8 cellular contexts compared by ENCODE assay signal in genomic region chr17:21285164-21286065, GRCh38. TPM values are rescaled to one million over a fixed set of nuclear protein-coding genes. Genes with fewer than 3 reads are reported as not detected.
A peak's percentile ranks its signal among the peaks of the same experiment; 100 is the strongest.
DNase-seq lines count a peak whose midpoint lies in the region; ATAC-seq, FAIRE-seq and TF ChIP-seq lines count a peak whose summit lies in the region.

No MANE protein-coding gene starts in this region.

- TF ChIP-seq POLR2A in K562 (conservative IDR thresholded peaks at IDR 0.05), result no peak
- TF ChIP-seq POLR2A in suprapubic skin (IDR thresholded peaks at IDR 0.05), result peak in 1 of 2 donors; percentile 19

- no peaks in the 10 kb centered on the region for H3K9me2 ChIP-seq in Karpas-422 (replicated peaks; ENCODE audit: insufficient read depth, low read length)

- FAIRE-seq in K562 (lab: Jason Lieb, UNC), result no peak

- H3K9ac ChIP-seq in Karpas-422 (ENCODE audit: low read length) (peak overlapping the region; percentile 91), K562 (ENCODE audit: insufficient read depth in 1 of 2, low read depth in 2 of 2, low read length in 2 of 2) (peak overlapping the region; percentile 50 to 90)

- TF ChIP-seq CTCF in K562 (IDR thresholded peaks at IDR 0.05 in 2 of 3, conservative IDR thresholded peaks at IDR 0.05 in 1 of 3; ENCODE audit: insufficient read depth in 2 of 3, low read depth in 1 of 3, low read length in 3 of 3) (no peak), left lung (IDR thresholded peaks at IDR 0.05) (no peak), suprapubic skin (IDR thresholded peaks at IDR 0.05) (no peak)

- TF ChIP-seq RAD21 in K562 (CRISPR knock-in tag; conservative IDR thresholded peaks at IDR 0.05 in 1 of 2, IDR thresholded peaks at IDR 0.05 in 1 of 2), result no peak

- H3K4me3 ChIP-seq in Karpas-422 (ENCODE audit: low read length) (peak overlapping the region; percentile 91), K562 (peak overlapping the region; percentile 68), left lung (peak overlapping the region; percentile 82 to 99), suprapubic skin (peak overlapping the region; percentile 94)

- intact Hi-C loops in K562 (cut with micrococcal nuclease), result no loop called here
- intact Hi-C loops in left lung (cut with DNase I), result no loop called here

- POLR2A ChIA-PET in K562 (lab: Yijun Ruan, JAX), result interaction anchor here (1.2 to 1.3 kb wide), 2 partner anchors 10 to 12 kb away, joined by 3 to 4 read pairs; no protein-coding TSS in a partner anchor

- in situ Hi-C loops in K562 (cut with MboI), result loop anchor here (25.0 kb wide), 1 partner anchor 777 kb away; no protein-coding TSS in a partner anchor

- no peaks in the 10 kb centered on the region for H3K9me1 ChIP-seq in K562 (ENCODE audit: control insufficient read depth, insufficient read depth, low read length)

- BruUV-seq in K562 (replicated peaks; lab: Mats Ljungman, UMichigan), result no TSS peak

- DNase-seq in ELF-1 (ENCODE audit: low read depth, low spot score), result peak; percentile 37
- DNase-seq in Karpas-422, result no peak
- DNase-seq in K562 (ENCODE audit: extremely low read depth in 1 of 4, low spot score in 3 of 4), result peak in 1 of 4 experiments; percentile 20
- no peak for DNase-seq in left lung
- peak in 1 of 2 donors; percentile 76 for DNase-seq in suprapubic skin (ENCODE audit: low spot score in 2 of 2)
- no peak for DNase-seq in stimulated activated CD4-positive, alpha-beta T cell treated with anti-CD3 and anti-CD28 coated beads, Interleukin-4, amount 100 ng/mL, for 24 hours

- CTCF ChIA-PET in K562 (lab: Yijun Ruan, JAX; ENCODE audit: low intra/inter-chr PET ratio), result no interaction called here

- H3K79me2 ChIP-seq in Karpas-422 (ENCODE audit: low read length) (peaks cover 59% of the 10 kb centered on the region), K562 (ENCODE audit: control insufficient read depth, insufficient read depth, low read length) (peaks cover 41% of the 10 kb centered on the region)

- TF ChIP-seq EP300 in K562 (IDR thresholded peaks at IDR 0.05; ENCODE audit: low read length), result no peak
- no peak for TF ChIP-seq EP300 in suprapubic skin (IDR thresholded peaks at IDR 0.05)

- WGBS in K562 (ENCODE audit: insufficient coverage, low coverage, missing lambda C conversion rate), result 18% methylated on average over 12 of the region's 16 CpGs
- WGBS in suprapubic skin, result 2% methylated on average over 16 of the region's 16 CpGs

- H3K27ac ChIP-seq in Karpas-422 (ENCODE audit: low read length), result peak overlapping the region; percentile 95
- H3K27ac ChIP-seq in K562 (ENCODE audit: extremely low read depth, low read depth, low read length), result 0 out of 3 replicates have a peak overlapping the region, but pooled peaks have one; percentile 16
- H3K27ac ChIP-seq in left lung, result peak overlapping the region; percentile 93
- H3K27ac ChIP-seq in suprapubic skin, result peak overlapping the region; percentile 96

- no peaks in the 10 kb centered on the region for H3K27me3 ChIP-seq in Karpas-422 (ENCODE audit: low read length)
- H3K27me3 ChIP-seq in K562 (ENCODE audit: control insufficient read depth in 2 of 2, insufficient read depth in 2 of 2, low read length in 2 of 2), result no peaks in the 10 kb centered on the region
- peaks cover 0 to 3% of the 10 kb centered on the region in 2 donors for H3K27me3 ChIP-seq in left lung
- H3K27me3 ChIP-seq in suprapubic skin, result no peaks in the 10 kb centered on the region

- H3K9me3 ChIP-seq in Karpas-422 (ENCODE audit: low read length), result no peaks in the 10 kb centered on the region
- no peaks in the 10 kb centered on the region for H3K9me3 ChIP-seq in K562 (replicated peaks; ENCODE audit: control insufficient read depth, insufficient read depth, low read depth, low read length)
- no peaks in the 10 kb centered on the region for H3K9me3 ChIP-seq in left lung
- H3K9me3 ChIP-seq in suprapubic skin, result no peaks in the 10 kb centered on the region

- H4K20me1 ChIP-seq in Karpas-422 (ENCODE audit: insufficient read depth, low read depth, low read length) (peaks cover 25% of the 10 kb centered on the region; the same call in 1 of the 2 replicates), K562 (replicated peaks; ENCODE audit: control insufficient read depth, insufficient read depth, low read length) (no peaks in the 10 kb centered on the region; the same call in 1 of the 2 replicates)

- H3K4me1 ChIP-seq in Karpas-422 (ENCODE audit: low read length), result peaks cover 71% of the 10 kb centered on the region
- peaks cover 14 to 60% of the 10 kb centered on the region in 2 experiments; a peak in 4 of 5 replicates for H3K4me1 ChIP-seq in K562 (replicated peaks in 1 of 2; ENCODE audit: control insufficient read depth in 2 of 2, insufficient read depth in 2 of 2, low read length in 2 of 2)
- peaks cover 31 to 77% of the 10 kb centered on the region in 2 donors for H3K4me1 ChIP-seq in left lung
- H3K4me1 ChIP-seq in suprapubic skin, result peaks cover 58% of the 10 kb centered on the region

- H2AFZ ChIP-seq in Karpas-422 (ENCODE audit: low read length) (no peak overlapping the region), K562 (ENCODE audit: low read depth, low read length) (peak overlapping the region; percentile 77; the same call in 1 of the 2 replicates)

- peak; percentile 11 for ATAC-seq in K562
- no peak for ATAC-seq in left lung
- no peak for ATAC-seq in GM19328 (IDR thresholded peaks at IDR 0.05; ENCODE audit: unreplicated experiment)
- no peak for ATAC-seq in HG02610 (IDR thresholded peaks at IDR 0.05; ENCODE audit: unreplicated experiment)

- H3K4me2 ChIP-seq in Karpas-422 (ENCODE audit: low read depth, low read length, poor library complexity, severe bottlenecking) (peak overlapping the region; percentile 82), K562 (ENCODE audit: insufficient read depth, low read length) (peak overlapping the region; percentile 69)

- H3K36me3 ChIP-seq in Karpas-422 (ENCODE audit: insufficient read depth, low read length), result peaks cover 4% of the 10 kb centered on the region; the same call in 1 of the 2 replicates
- H3K36me3 ChIP-seq in K562 (ENCODE audit: control insufficient read depth, insufficient read depth, low read length), result no peaks in the 10 kb centered on the region
- H3K36me3 ChIP-seq in left lung, result peaks cover 0 to 6% of the 10 kb centered on the region in 2 donors
- no peaks in the 10 kb centered on the region for H3K36me3 ChIP-seq in suprapubic skin

TF ChIP-seq in K562, 482 proteins besides CTCF, POLR2A, EP300 and RAD21 (continues in another document):
- TF ChIP-seq ZFX (CRISPR knock-in tag; IDR thresholded peaks at IDR 0.05), result peak; percentile 28; the same call in 1 of the 2 replicates
- no peak for TF ChIP-seq MAX (CRISPR knock-in tag; IDR thresholded peaks at IDR 0.05)
- no peak for TF ChIP-seq NR2C2 (CRISPR knock-in tag; IDR thresholded peaks at IDR 0.05)
- peak; percentile 41; the same call in 1 of the 2 replicates for TF ChIP-seq NR2C2 (tag; IDR thresholded peaks at IDR 0.05)

RNA-seq across cellular contexts. Expression of gene MAP2K3, which starts 0.9 kb away (rescaled TPM):
- total RNA-seq in Karpas-422 (2014; rRNA removed; shearing (Covaris generic); ENCODE audit: low replicate concordance), result 49.4 and 66.7 TPM in 2 replicates
- total RNA-seq in K562 (2011; cell fraction: chromatin; rRNA removed; ENCODE audit: low replicate concordance), result 5.2 and 14.1 TPM in 2 replicates
- 6.8 and 9.3 TPM in 2 replicates for total RNA-seq in K562 (2011; cell fraction: nucleolus; rRNA removed)
- 7.1 and 7.6 TPM in 2 replicates for total RNA-seq in K562 (2011; cell fraction: nucleoplasm; rRNA removed)
- total RNA-seq in K562 (2014; rRNA removed) (4.4 and 5.9 TPM in 2 replicates), K562 (2014; rRNA removed; fragmentation: Illumina TruSeq; extraction: Trizol) (2.2 and 2.5 TPM in 2 replicates), K562 (2015; rRNA removed; fragmentation: Illumina TruSeq; extraction: Trizol) (3.5 TPM in 2 replicates), K562 (2021) (14.8 and 16.1 TPM in 2 replicates), left lung (100 to 1,000 TPM in 1 of 2 donors, 10 to 100 TPM in 1; 62.5 to 101 TPM), suprapubic skin (10 to 100 TPM; 54.5 to 97.4 (median 72.9) TPM)
- polyA plus RNA-seq in K562 (2011; rRNA removed) (2.8 and 3.5 TPM in 2 replicates), K562 (2014; fragmentation: Illumina TruSeq; extraction: Trizol) (10.3 and 12.5 TPM in 2 replicates), K562 (2014; fragmentation: Nextera tagmentation; extraction: Ambion mirVana) (under 1 TPM; 0.18 to 0.38 TPM), K562 (2014; rRNA removed) (8.0 and 8.8 TPM in 2 replicates)
- 5.0 and 6.2 TPM in 2 replicates for polyA plus RNA-seq in K562 (2011; cell fraction: cytosol; rRNA removed)
- polyA plus RNA-seq in K562 (2011; cell fraction: nucleus; rRNA removed), result 5.1 and 5.9 TPM in 2 replicates
- 7.0 and 8.3 TPM in 2 replicates for polyA plus RNA-seq in K562 (2012)
- polyA minus RNA-seq in K562 (2011; rRNA and poly(A)+ RNA removed), result 1.0 and 2.2 TPM in 2 replicates
- 4.1 and 5.6 TPM in 2 replicates for polyA minus RNA-seq in K562 (2011; cell fraction: cytosol; rRNA and poly(A)+ RNA removed)
- polyA minus RNA-seq in K562 (2011; cell fraction: nucleus; rRNA and poly(A)+ RNA removed), result 2.8 and 3.0 TPM in 2 replicates

RNA-seq across cellular contexts. Expression of gene NATD1, which starts 32.2 kb away (rescaled TPM):
- total RNA-seq in Karpas-422 (2014; rRNA removed; shearing (Covaris generic); ENCODE audit: low replicate concordance), result 0.45 and 1.2 TPM in 2 replicates
- 1.9 and 6.9 TPM in 2 replicates for total RNA-seq in K562 (2011; cell fraction: chromatin; rRNA removed; ENCODE audit: low replicate concordance)
- 5.3 and 5.5 TPM in 2 replicates for total RNA-seq in K562 (2011; cell fraction: nucleolus; rRNA removed)
- 3.2 and 3.4 TPM in 2 replicates for total RNA-seq in K562 (2011; cell fraction: nucleoplasm; rRNA removed)
- total RNA-seq in K562 (2014; rRNA removed) (2.3 and 2.9 TPM in 2 replicates), K562 (2014; rRNA removed; fragmentation: Illumina TruSeq; extraction: Trizol) (0.55 and 0.61 TPM in 2 replicates), K562 (2015; rRNA removed; fragmentation: Illumina TruSeq; extraction: Trizol) (0.65 and 0.72 TPM in 2 replicates), K562 (2021) (5.4 TPM in 2 replicates), left lung (10 to 100 TPM in 1 of 2 donors, 1 to 10 TPM in 1; 7.4 to 16.9 TPM), suprapubic skin (10 to 100 TPM; 11.2 to 21.1 (median 14.6) TPM)
- polyA plus RNA-seq in K562 (2011; rRNA removed) (1.6 and 2.3 TPM in 2 replicates), K562 (2014; fragmentation: Illumina TruSeq; extraction: Trizol) (3.7 and 4.5 TPM in 2 replicates), K562 (2014; fragmentation: Nextera tagmentation; extraction: Ambion mirVana) (under 1 TPM; 0.24 to 0.52 TPM), K562 (2014; rRNA removed) (3.7 and 4.2 TPM in 2 replicates)
- polyA plus RNA-seq in K562 (2011; cell fraction: cytosol; rRNA removed), result 3.1 and 4.2 TPM in 2 replicates
- 1.5 and 2.5 TPM in 2 replicates for polyA plus RNA-seq in K562 (2011; cell fraction: nucleus; rRNA removed)
- polyA plus RNA-seq in K562 (2012), result 2.5 and 8.0 TPM in 2 replicates
- polyA minus RNA-seq in K562 (2011; rRNA and poly(A)+ RNA removed), result 0.90 and 1.3 TPM in 2 replicates
- 1.9 and 3.1 TPM in 2 replicates for polyA minus RNA-seq in K562 (2011; cell fraction: cytosol; rRNA and poly(A)+ RNA removed)
- 2.3 and 2.9 TPM in 2 replicates for polyA minus RNA-seq in K562 (2011; cell fraction: nucleus; rRNA and poly(A)+ RNA removed)

Comparison
In these comparisons a context has a peak if more than half of its experiments do, and no peak if none do; other contexts are left out.
1. H3K27ac ChIP-seq: peak in every context shown above with its lines; median percentile 96 in suprapubic skin; 95 in Karpas-422; 93 in left lung; 16 in K562.